Comparison of ENCODE assay signal across 26 cellular contexts in the genomic region with DNA sequence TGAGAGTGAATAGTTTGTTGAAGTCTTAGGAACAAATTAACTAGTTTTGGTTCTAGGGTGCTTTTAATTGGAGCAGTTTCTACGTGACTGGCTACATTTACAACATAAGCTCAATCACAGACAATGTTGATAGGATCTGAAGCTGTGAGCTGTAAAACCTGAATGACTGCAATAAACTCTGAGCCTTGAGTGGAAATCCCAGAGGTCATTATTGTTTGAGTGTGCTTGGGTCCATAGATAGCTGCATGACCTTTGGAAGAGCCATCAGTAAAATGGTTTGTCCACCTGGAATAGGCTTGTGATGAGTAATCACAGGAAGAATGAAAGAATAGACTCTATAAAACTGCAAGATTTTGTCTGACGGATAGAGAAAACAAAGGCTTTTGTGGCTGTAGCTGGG. TPM values are rescaled to one million over a fixed set of nuclear protein-coding genes. Genes with fewer than 3 reads are reported as not detected.
"Had no signal": no experiment of that assay in that cellular context is flagged by ENCODE, and none has a peak within 500 bp of the region (broad histone marks: within the 10 kb centered on the region; RNA-seq: fewer than 3 reads in every experiment).

No MANE protein-coding gene starts in this region.

- H3K27ac Mint-ChIP-seq: endodermal cell; memory B cell; naive thymus-derived CD4-positive, alpha-beta T cell; neural progenitor cell; stimulated activated naive B cell treated with anti-CD40 and anti-IgM and Interleukin-4, amounts not matched to agents 10 μg/mL and 1 μg/mL and 100 μg/mL, for 72 hours; stimulated activated naive CD8-positive, alpha-beta T cell treated with anti-CD3 and anti-CD28 coated beads, Interleukin-15, Interleukin-2, amounts not matched to agents 100 ng/mL and 50 ng/mL, for 24 hours had no signal

- H3K36me3 Mint-ChIP-seq: naive thymus-derived CD4-positive, alpha-beta T cell; neural progenitor cell had no signal

- H3K4me3 Mint-ChIP-seq: endodermal cell; memory B cell; naive thymus-derived CD4-positive, alpha-beta T cell; nephron; neural progenitor cell; stimulated activated naive B cell treated with anti-CD40 and anti-IgM and Interleukin-4, amounts not matched to agents 10 μg/mL and 1 μg/mL and 100 μg/mL, for 72 hours; stimulated activated naive CD8-positive, alpha-beta T cell treated with anti-CD3 and anti-CD28 coated beads, Interleukin-15, Interleukin-2, amounts not matched to agents 100 ng/mL and 50 ng/mL, for 24 hours had no signal

- DNase-seq: effector CD8-positive, alpha-beta T cell; endodermal cell; foreskin keratinocyte; glutamatergic neuron; heart right ventricle; hypothalamus; naive thymus-derived CD4-positive, alpha-beta T cell; psoas muscle; right cardiac atrium; sigmoid colon; stimulated activated CD4-positive, alpha-beta T cell treated with anti-CD3 and anti-CD28 coated beads, Interleukin-15, amount 100 ng/mL, for 24 hours; stimulated activated CD4-positive, alpha-beta T cell treated with anti-CD3 and anti-CD28 coated beads, Interleukin-2, amount 100 ng/mL, for 48 hours; stimulated activated naive B cell treated with anti-CD40 and anti-IgM and Interleukin-4, amounts not matched to agents 10 μg/mL and 1 μg/mL and 100 μg/mL, for 72 hours; upper lobe of right lung; uterus had no signal

- H3K9me3 Mint-ChIP-seq: memory B cell; stimulated activated naive CD8-positive, alpha-beta T cell treated with anti-CD3 and anti-CD28 coated beads, Interleukin-15, Interleukin-2, amounts not matched to agents 100 ng/mL and 50 ng/mL, for 24 hours had no signal

- H3K4me1 Mint-ChIP-seq: endodermal cell, nephron, neural progenitor cell had no signal

- H3K27me3 Mint-ChIP-seq: memory B cell; stimulated activated naive B cell treated with anti-CD40 and anti-IgM and Interleukin-4, amounts not matched to agents 10 μg/mL and 1 μg/mL and 100 μg/mL, for 72 hours; stimulated activated naive CD8-positive, alpha-beta T cell treated with anti-CD3 and anti-CD28 coated beads, Interleukin-15, Interleukin-2, amounts not matched to agents 100 ng/mL and 50 ng/mL, for 24 hours had no signal

- ATAC-seq: foreskin keratinocyte; gastroesophageal sphincter; heart right ventricle; left lobe of liver; naive thymus-derived CD4-positive, alpha-beta T cell; psoas muscle; right cardiac atrium; stimulated activated naive B cell treated with anti-CD40 and anti-IgM and Interleukin-4, amounts not matched to agents 10 μg/mL and 1 μg/mL and 100 μg/mL, for 72 hours; upper lobe of right lung had no signal

RNA-seq across cellular contexts. Expression of a gene that starts 26.7 kb away (rescaled TPM):
- total RNA-seq: endothelial cell of umbilical vein, epithelial cell of proximal tubule, foreskin keratinocyte had no signal

RNA-seq across cellular contexts. Expression of a gene that starts 32.8 kb away (rescaled TPM):
- total RNA-seq: cerebellum, endothelial cell of umbilical vein, epithelial cell of proximal tubule, fibroblast of lung, foreskin keratinocyte, osteoblast had no signal
